ENCODE assay signal across 8 cellular contexts in genomic region chr9:133030317-133031129, GRCh38. TPM values are rescaled to one million over a fixed set of nuclear protein-coding genes. Genes with fewer than 3 reads are reported as not detected.
DNase-seq lines count a peak whose midpoint lies in the region; ATAC-seq and TF ChIP-seq lines count a peak whose summit lies in the region.

Gene GTF3C5, plus strand, starts transcription at chr9:133030997. Its CDS starts 15 bp downstream, at chr9:133031012.

- H3K9me3 Mint-ChIP-seq in activated B cell treated with CpG ODN at 0.5 μM for 24 hours, result no peaks in the 10 kb centered on the region
- H3K9me3 Mint-ChIP-seq in immature natural killer cell, result no peaks in the 10 kb centered on the region

- peak; percentile 100 for DNase-seq in AG08395 (ENCODE audit: low spot score)
- DNase-seq in NCI-H345 (lab: John Stamatoyannopoulos, UW), result peak; percentile 99
- DNase-seq in activated B cell treated with CpG ODN at 0.5 μM for 24 hours, result peak; percentile 83
- DNase-seq in caudate nucleus (lab: John Stamatoyannopoulos, UW), result peak; percentile 67 to 100 (median 95)
- DNase-seq in immature natural killer cell, result peak; percentile 94 to 96 (median 95)
- peak; percentile 96 for DNase-seq in smooth muscle cell of the brain vasculature (ENCODE audit: low read depth, low spot score)

- in situ Hi-C loops in GM18951 (cut with MboI; ENCODE audit: low sequenced_read_pairs, unreplicated experiment), result loop anchor here (10.0 kb wide), 1 partner anchor 114 kb away; no protein-coding TSS in a partner anchor

- peak; percentile 88 for TF ChIP-seq POLR2A in GM18951 (IDR thresholded peaks at IDR 0.05; ENCODE audit: extremely low read depth, insufficient read depth, insufficient read length)

- peak; percentile 92 for ATAC-seq in HG03196 (IDR thresholded peaks at IDR 0.05; ENCODE audit: unreplicated experiment)
- ATAC-seq in activated B cell treated with CpG ODN at 0.5 μM for 24 hours (ENCODE audit: low read depth), result peak; percentile 97

- POLR2A ChIA-PET in activated B cell treated with CpG ODN at 0.5 μM for 24 hours (lab: Charles Lee), result interaction anchor here (0.7 to 2.0 kb wide), 30 partner anchors 9 to 1987 kb away, joined by 3 to 21 read pairs (median 4); partner anchors contain the start of genes CACFD1, DDX31, GTF3C4 and MED22

- no peak for TF ChIP-seq CTCF in activated B cell treated with CpG ODN at 0.5 μM for 24 hours (IDR thresholded peaks at IDR 0.05)

- H3K4me1 Mint-ChIP-seq in activated B cell treated with CpG ODN at 0.5 μM for 24 hours (peaks cover 48% of the 10 kb centered on the region), immature natural killer cell (peaks cover 42 to 56% of the 10 kb centered on the region in 2 donors)

- CTCF ChIA-PET in activated B cell treated with CpG ODN at 0.5 μM for 24 hours (lab: Charles Lee), result interaction anchor here (0.6 to 4.3 kb wide), 6 partner anchors 8 to 156 kb away, joined by 3 to 32 read pairs (median 3); no protein-coding TSS in a partner anchor

- H3K27me3 Mint-ChIP-seq in activated B cell treated with CpG ODN at 0.5 μM for 24 hours, result no peaks in the 10 kb centered on the region
- H3K27me3 Mint-ChIP-seq in immature natural killer cell (ENCODE audit: low read depth in 3 of 3), result peaks cover 8 to 13% (median 9%) of the 10 kb centered on the region in 3 donors

- H3K36me3 Mint-ChIP-seq in activated B cell treated with CpG ODN at 0.5 μM for 24 hours (ENCODE audit: low read depth) (peaks cover 18% of the 10 kb centered on the region), immature natural killer cell (no peaks in the 10 kb centered on the region)

- H3K4me3 Mint-ChIP-seq in activated B cell treated with CpG ODN at 0.5 μM for 24 hours, result peak within 1 kb of the TSS; percentile 99
- H3K4me3 Mint-ChIP-seq in immature natural killer cell, result peak within 1 kb of the TSS; percentile 98 to 100 (median 99)

- peak within 1 kb of the TSS; percentile 92 for H3K27ac ChIP-seq in caudate nucleus (ENCODE audit: low read depth, low read length)

- intact Hi-C loops in activated B cell treated with CpG ODN at 0.5 μM for 24 hours (cut with micrococcal nuclease), result loop anchor here (1.0 to 5.0 kb wide), 9 partner anchors 86 to 1132 kb away; partner anchors contain the start of genes BRD3, CFAP77, RALGDS and REXO4

- H3K27ac Mint-ChIP-seq in activated B cell treated with CpG ODN at 0.5 μM for 24 hours (peak within 1 kb of the TSS; percentile 98), immature natural killer cell (peak within 1 kb of the TSS; percentile 96 to 99 (median 98))

RNA-seq across cellular contexts. Expression of gene GTF3C5, which starts in this region (rescaled TPM):
- 53.6 and 56.6 TPM in 2 replicates for total RNA-seq in activated B cell treated with CpG ODN at 0.5 μM for 24 hours
- 10 to 100 TPM; 31.0 to 52.7 (median 41.0) TPM for polyA plus RNA-seq in immature natural killer cell

Comparison
In these comparisons a context has a peak if more than half of its experiments do, and no peak if none do; other contexts are left out.
1. Peak in every context shown above with its lines: DNase-seq, ATAC-seq and H3K27ac ChIP-seq.